8 cellular contexts compared by ENCODE assay signal in the genomic region with DNA sequence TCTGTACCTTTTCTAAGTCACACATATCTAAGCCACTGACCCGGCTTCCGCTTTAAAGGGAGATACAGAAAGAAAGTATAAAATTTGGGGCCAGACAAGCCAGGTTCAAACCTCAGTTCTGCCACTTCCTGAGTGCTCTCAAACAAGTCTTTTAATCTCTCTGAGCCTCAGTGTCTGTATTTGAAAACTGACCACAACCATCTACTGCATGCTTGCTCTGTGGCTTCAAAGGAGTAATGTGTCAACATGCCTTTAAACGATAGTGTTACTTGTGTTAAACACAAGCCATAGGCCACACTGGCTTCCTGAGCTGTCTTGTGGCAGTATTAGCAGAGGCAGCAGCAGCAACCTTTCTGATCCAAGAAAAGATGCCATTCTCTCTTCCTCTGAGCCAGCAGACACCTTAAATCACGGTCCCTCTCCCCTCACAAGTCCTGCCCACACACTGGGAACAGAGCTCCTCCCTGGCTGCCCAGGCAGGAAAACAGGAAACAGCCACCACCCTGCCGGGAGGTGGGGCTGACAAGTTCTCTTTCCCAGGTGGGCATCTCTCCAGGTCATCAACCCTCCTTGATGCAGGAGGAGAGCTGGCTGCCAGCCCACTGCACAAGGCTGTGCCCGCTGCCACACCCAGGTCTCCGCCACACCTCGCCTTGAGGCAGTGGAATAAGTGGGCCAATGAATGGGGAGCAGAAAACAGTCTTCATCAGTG. TPM values are rescaled to one million over a fixed set of nuclear protein-coding genes. Genes with fewer than 3 reads are reported as not detected.
DNase-seq lines count a peak whose midpoint lies in the region; TF ChIP-seq lines count a peak whose summit lies in the region.

No MANE protein-coding gene starts in this region.

- H3K9me3 Mint-ChIP-seq in Caco-2 (ENCODE audit: unreplicated experiment): no peaks in the 10 kb centered on the region

- H3K36me3 ChIP-seq in cardiac muscle cell: no peaks in the 10 kb centered on the region
- no peaks in the 10 kb centered on the region for H3K36me3 ChIP-seq in Caco-2 (ENCODE audit: control insufficient read depth, insufficient read depth, low read length)

- H3K4me1 Mint-ChIP-seq in Caco-2 (ENCODE audit: low read depth, unreplicated experiment): peaks cover 5% of the 10 kb centered on the region

- peak overlapping the region; percentile 80 for H3K27ac ChIP-seq in cardiac muscle cell

- DNase-seq in cardiac muscle cell (ENCODE audit: low read depth in 1 of 2, low spot score in 1 of 2) (peak in 1 of 2 donors; percentile 62), cardiac septum (ENCODE audit: low spot score) (no peak), T-helper 22 cell (ENCODE audit: low read depth) (peak; percentile 20), fibroblast of the aortic adventitia (ENCODE audit: low read depth) (peak; percentile 13), Caco-2 (no peak), C1 segment of cervical spinal cord (lab: John Stamatoyannopoulos, UW) (no peak), SHP77 treated with DMSO at 0.1 percent for 48 hours (lab: John Stamatoyannopoulos, UW) (no peak)
- peak; percentile 5 for DNase-seq in stimulated activated CD8-positive, alpha-beta memory T cell treated with anti-CD3 and anti-CD28 coated beads, Interleukin-15, amount 100 ng/mL, for 1 hour (ENCODE audit: low read depth)

- no peaks in the 10 kb centered on the region for H3K27me3 Mint-ChIP-seq in Caco-2 (ENCODE audit: insufficient read depth, unreplicated experiment)

- BruUV-seq in Caco-2 (replicated peaks; lab: Mats Ljungman, UMichigan): no TSS peak

- no peak overlapping the region for H3K4me3 Mint-ChIP-seq in Caco-2 (ENCODE audit: unreplicated experiment)

- POLR2A ChIA-PET in Caco-2 (lab: Charles Lee): no interaction called here

- no peak for TF ChIP-seq CTCF in cardiac muscle cell (IDR thresholded peaks at IDR 0.05; ENCODE audit: low read depth, low read length)
- TF ChIP-seq CTCF in fibroblast of the aortic adventitia (IDR thresholded peaks at IDR 0.05; ENCODE audit: insufficient read depth, low read length): no peak
- no peak for TF ChIP-seq CTCF in Caco-2 (IDR thresholded peaks at IDR 0.05; ENCODE audit: insufficient read depth in 1 of 2, low read depth in 1 of 2, low read length in 1 of 2, severe bottlenecking in 1 of 2, unreplicated experiment in 1 of 2)

- H3K4me1 ChIP-seq in cardiac muscle cell (ENCODE audit: low read depth): peaks cover 4% of the 10 kb centered on the region
- H3K4me1 ChIP-seq in Caco-2: no peaks in the 10 kb centered on the region

- H3K27ac Mint-ChIP-seq in Caco-2 (ENCODE audit: unreplicated experiment): no peak overlapping the region

- no peaks in the 10 kb centered on the region for H3K27me3 ChIP-seq in cardiac muscle cell
- H3K27me3 ChIP-seq in Caco-2 (replicated peaks; ENCODE audit: control insufficient read depth, insufficient read depth, low read length): no peaks in the 10 kb centered on the region

- H3K36me3 Mint-ChIP-seq in Caco-2 (ENCODE audit: insufficient read depth, unreplicated experiment): no peaks in the 10 kb centered on the region

- CTCF ChIA-PET in Caco-2 (lab: Charles Lee): interaction anchor here (1.3 kb wide), 1 partner anchor 34 kb away, joined by 5 read pairs; no protein-coding TSS in a partner anchor

- intact Hi-C loops in cardiac septum (cut with DNase I) (no loop called here), Caco-2 (cut with micrococcal nuclease; ENCODE audit: unreplicated experiment) (no loop called here)

- H3K4me3 ChIP-seq in cardiac muscle cell (no peak overlapping the region), fibroblast of the aortic adventitia (ENCODE audit: low read depth, low read length) (no peak overlapping the region), Caco-2 (ENCODE audit: low read depth, low read length) (no peak overlapping the region)

- H3K9me3 ChIP-seq in cardiac muscle cell (ENCODE audit: low read depth): no peaks in the 10 kb centered on the region
- no peaks in the 10 kb centered on the region for H3K9me3 ChIP-seq in Caco-2

RNA-seq across cellular contexts. Expression of a gene that starts 10.7 kb away (rescaled TPM):
- total RNA-seq in cardiac muscle cell (32.3 and 34.6 TPM in 2 replicates), cardiac septum (24.7 TPM), fibroblast of the aortic adventitia (ENCODE audit: low replicate concordance) (9.3 and 10.5 TPM in 2 replicates), Caco-2 (2022) (13.7 and 14.8 TPM in 2 replicates)
- 19.2 and 21.2 TPM in 2 replicates for polyA plus RNA-seq in cardiac muscle cell

RNA-seq across cellular contexts. Expression of a gene that starts 44.0 kb away (rescaled TPM):
- total RNA-seq in cardiac muscle cell (not detected in 2 replicates), cardiac septum (0.83 TPM), fibroblast of the aortic adventitia (ENCODE audit: low replicate concordance) (0.33 and 1.2 TPM in 2 replicates), Caco-2 (2022) (not detected in 2 replicates)
- not detected in 2 replicates for polyA plus RNA-seq in cardiac muscle cell

Comparison
In these comparisons a context has a peak if more than half of its experiments do, and no peak if none do; other contexts are left out.
1. DNase-seq: peak in T-helper 22 cell (single experiment), fibroblast of the aortic adventitia (single experiment) and stimulated activated CD8-positive, alpha-beta memory T cell treated with anti-CD3 and anti-CD28 coated beads, Interleukin-15, amount 100 ng/mL, for 1 hour (single experiment); none in cardiac septum (single experiment), Caco-2 (0 of 2), C1 segment of cervical spinal cord (0 of 14) and SHP77 treated with DMSO at 0.1 percent for 48 hours (single experiment).